In genomic region chr19:5271145-5271544, GRCh38 we compare ENCODE assay signal across 13 cellular contexts.
A peak's percentile ranks its signal among the peaks of the same experiment; 100 is the strongest.
DNase-seq lines count a peak whose midpoint lies in the region; ATAC-seq, FAIRE-seq and TF ChIP-seq lines count a peak whose summit lies in the region.
"Had no signal": no experiment of that assay in that cellular context is flagged by ENCODE, and none has a peak within 500 bp of the region (broad histone marks: within the 10 kb centered on the region; RNA-seq: fewer than 3 reads in every experiment).

No MANE protein-coding gene starts in this region.

- TF ChIP-seq CTCF in coronary artery (IDR thresholded peaks at IDR 0.05), result peak; percentile 17

- H3K4me3 ChIP-seq in coronary artery, result no peak overlapping the region

- no peak for FAIRE-seq in RCC 7860 (lab: Jason Lieb, UNC)

- peak; percentile 57 for ATAC-seq in stimulated activated effector memory CD8-positive, alpha-beta T cell treated with anti-CD3 and anti-CD28 coated beads, Interleukin-12 subunit alpha, Interleukin-12 subunit beta, amount 100 ng/mL, for 72 hours
- no peak for ATAC-seq in GM19455 (IDR thresholded peaks at IDR 0.05; ENCODE audit: unreplicated experiment)

- H3K36me3 Mint-ChIP-seq in stimulated activated effector memory CD8-positive, alpha-beta T cell treated with anti-CD3 and anti-CD28 coated beads, Interleukin-12 subunit alpha, Interleukin-12 subunit beta, amount 100 ng/mL, for 72 hours, result no peaks in the 10 kb centered on the region

- no peaks in the 10 kb centered on the region for H3K9me3 Mint-ChIP-seq in stimulated activated effector memory CD8-positive, alpha-beta T cell treated with anti-CD3 and anti-CD28 coated beads, Interleukin-12 subunit alpha, Interleukin-12 subunit beta, amount 100 ng/mL, for 72 hours
- H3K9me3 Mint-ChIP-seq: nephron had no signal

- no peak overlapping the region for H3K27ac ChIP-seq in coronary artery
- H3K27ac ChIP-seq: VCaP had no signal

- H3K27ac Mint-ChIP-seq in stimulated activated effector memory CD8-positive, alpha-beta T cell treated with anti-CD3 and anti-CD28 coated beads, Interleukin-12 subunit alpha, Interleukin-12 subunit beta, amount 100 ng/mL, for 72 hours, result no peak overlapping the region
- H3K27ac Mint-ChIP-seq: nephron had no signal

- no peaks in the 10 kb centered on the region for H3K4me1 Mint-ChIP-seq in stimulated activated effector memory CD8-positive, alpha-beta T cell treated with anti-CD3 and anti-CD28 coated beads, Interleukin-12 subunit alpha, Interleukin-12 subunit beta, amount 100 ng/mL, for 72 hours
- H3K4me1 Mint-ChIP-seq: nephron had no signal

- DNase-seq in NCI-H2196 (lab: John Stamatoyannopoulos, UW; ENCODE audit: unreplicated experiment) (peak; percentile 8), NCI-H2196 treated with DMSO at 0.1 percent for 48 hours (lab: John Stamatoyannopoulos, UW; ENCODE audit: unreplicated experiment) (no peak), MV-4-11 (lab: John Stamatoyannopoulos, UW) (peak; percentile 47), coronary artery (ENCODE audit: low spot score) (no peak), RCC 7860 (ENCODE audit: low spot score) (no peak), C1 segment of cervical spinal cord (lab: John Stamatoyannopoulos, UW) (no peak)
- no peak for DNase-seq in stimulated activated effector memory CD8-positive, alpha-beta T cell treated with anti-CD3 and anti-CD28 coated beads, Interleukin-12 subunit alpha, Interleukin-12 subunit beta, amount 100 ng/mL, for 72 hours (ENCODE audit: low spot score in 2 of 2)
- DNase-seq: caudate nucleus, NCI-H2081 treated with DMSO at 0.1 percent for 48 hours, Right ventricle myocardium superior had no signal

- no peak overlapping the region for H3K4me3 Mint-ChIP-seq in stimulated activated effector memory CD8-positive, alpha-beta T cell treated with anti-CD3 and anti-CD28 coated beads, Interleukin-12 subunit alpha, Interleukin-12 subunit beta, amount 100 ng/mL, for 72 hours
- H3K4me3 Mint-ChIP-seq: nephron had no signal

Comparison
In these comparisons a context has a peak if more than half of its experiments do, and no peak if none do; other contexts are left out.
1. DNase-seq: peak in NCI-H2196 (single experiment) and MV-4-11 (single experiment); none in NCI-H2196 treated with DMSO at 0.1 percent for 48 hours (single experiment), coronary artery (single experiment), stimulated activated effector memory CD8-positive, alpha-beta T cell treated with anti-CD3 and anti-CD28 coated beads, Interleukin-12 subunit alpha, Interleukin-12 subunit beta, amount 100 ng/mL, for 72 hours (0 of 2), RCC 7860 (single experiment) and C1 segment of cervical spinal cord (0 of 14).